ENCODE assay signal across 10 cellular contexts in the genomic region with DNA sequence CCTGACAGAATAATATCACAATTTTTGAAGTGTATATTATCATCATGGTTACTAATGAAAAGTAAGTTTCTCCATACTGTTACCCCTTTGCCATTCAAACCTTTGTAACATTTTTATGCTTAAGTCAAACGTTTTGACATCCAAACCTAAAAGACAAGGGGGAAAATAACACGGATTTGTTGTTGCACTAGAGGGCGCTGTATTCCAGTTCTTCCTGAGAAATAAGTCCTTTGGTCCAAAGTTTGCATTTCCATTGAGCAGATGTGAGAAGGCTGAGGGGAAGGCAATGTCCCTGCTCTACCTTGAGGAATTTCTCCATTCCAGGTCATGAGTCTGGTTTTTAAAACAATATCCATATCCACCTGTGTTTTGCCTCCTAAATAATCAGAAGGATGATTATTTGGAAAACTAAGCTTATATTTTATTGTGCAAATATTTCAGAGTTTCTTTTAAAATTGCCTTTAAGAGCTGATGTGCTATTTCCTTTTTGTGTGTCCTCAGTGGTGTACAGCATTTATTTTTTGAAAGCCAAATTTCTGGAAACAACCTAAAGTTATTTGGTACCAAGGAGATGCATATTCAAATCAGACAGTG. TPM values are rescaled to one million over a fixed set of nuclear protein-coding genes. Genes with fewer than 3 reads are reported as not detected.
A peak's percentile ranks its signal among the peaks of the same experiment; 100 is the strongest.
DNase-seq lines count a peak whose midpoint lies in the region; ATAC-seq and TF ChIP-seq lines count a peak whose summit lies in the region.
"Had no signal": no experiment of that assay in that cellular context is flagged by ENCODE, and none has a peak within 500 bp of the region (broad histone marks: within the 10 kb centered on the region; RNA-seq: fewer than 3 reads in every experiment).

No MANE protein-coding gene starts in this region.

- H3F3A ChIP-seq in Loucy (ENCODE audit: low read depth): no peaks in the 10 kb centered on the region

- intact Hi-C loops in Right ventricle myocardium inferior (cut with DNase I) (loop anchor here (2.0 to 5.0 kb wide), 2 partner anchors 118 to 267 kb away; no protein-coding TSS in a partner anchor), cardiac septum (cut with DNase I) (loop anchor here (2.0 to 5.0 kb wide), 4 partner anchors 114 to 267 kb away; no protein-coding TSS in a partner anchor), left colon (cut with DNase I, micrococcal nuclease) (loop anchor here in 1 of 2 donors (5.0 to 10.0 kb wide), 2 partner anchors 137 to 230 kb away; no protein-coding TSS in a partner anchor)

- ATAC-seq in Right ventricle myocardium inferior (peak; percentile 50), left colon (peak; percentile 63), HG03378 (IDR thresholded peaks at IDR 0.05; ENCODE audit: unreplicated experiment) (no peak)

- no peaks in the 10 kb centered on the region for H3K36me3 Mint-ChIP-seq in type B pancreatic cell

- H3K4me1 Mint-ChIP-seq in type B pancreatic cell (ENCODE audit: unreplicated experiment): peaks cover 13% of the 10 kb centered on the region
- H3K4me1 Mint-ChIP-seq: central memory CD8-positive, alpha-beta T cell had no signal

- H3K9ac ChIP-seq in Loucy (ENCODE audit: low read depth, low read length, poor library complexity, severe bottlenecking): no peak overlapping the region

- peaks cover 6% of the 10 kb centered on the region for H3K27me3 ChIP-seq in Loucy (ENCODE audit: insufficient read depth, low read length, poor library complexity, severe bottlenecking)

- no peak overlapping the region for H3K4me2 ChIP-seq in Loucy (ENCODE audit: low read depth, low read length, poor library complexity, severe bottlenecking)

- H3K4me3 ChIP-seq in Loucy (ENCODE audit: low read length, poor library complexity, severe bottlenecking): no peak overlapping the region
- H3K4me3 ChIP-seq in choroid plexus epithelial cell (ENCODE audit: low read depth, low read length): no peak overlapping the region

- peaks cover 18% of the 10 kb centered on the region for H3K27me3 Mint-ChIP-seq in type B pancreatic cell

- no peak overlapping the region for H3K4me3 Mint-ChIP-seq in type B pancreatic cell
- H3K4me3 Mint-ChIP-seq: central memory CD8-positive, alpha-beta T cell had no signal

- H3K27ac Mint-ChIP-seq in type B pancreatic cell: no peak overlapping the region

- H3K9me3 ChIP-seq in Loucy (ENCODE audit: insufficient read depth, low read depth, low read length): no peaks in the 10 kb centered on the region

- DNase-seq in Right ventricle myocardium inferior (ENCODE audit: missing footprints): no peak
- DNase-seq in cardiac septum (ENCODE audit: low spot score): no peak
- DNase-seq in RKO (ENCODE audit: low spot score): peak; percentile 82
- peak; percentile 95 for DNase-seq in choroid plexus epithelial cell (ENCODE audit: low read depth)
- peak; percentile 34 to 51 for DNase-seq in left colon
- no peak for DNase-seq in type B pancreatic cell (ENCODE audit: extremely low spot score, unreplicated experiment)

- H3K36me3 ChIP-seq in Loucy (ENCODE audit: insufficient read depth, low read length): no peaks in the 10 kb centered on the region

- TF ChIP-seq CTCF in Loucy (conservative IDR thresholded peaks at IDR 0.05; ENCODE audit: low read length) (peak; percentile 88), choroid plexus epithelial cell (conservative IDR thresholded peaks at IDR 0.05; ENCODE audit: low read depth, low read length) (peak; percentile 82), type B pancreatic cell (conservative IDR thresholded peaks at IDR 0.05) (peak; percentile 91)

- no peaks in the 10 kb centered on the region for H3K9me2 ChIP-seq in Loucy (replicated peaks; ENCODE audit: low read depth, low read length)

- H3K79me2 ChIP-seq in Loucy (ENCODE audit: insufficient read depth, low read length): no peaks in the 10 kb centered on the region

- no peak overlapping the region for H2AFZ ChIP-seq in Loucy (ENCODE audit: low read length)

- H3K4me1 ChIP-seq in Loucy (ENCODE audit: insufficient read depth, low read length, poor library complexity, severe bottlenecking): no peaks in the 10 kb centered on the region

- no peaks in the 10 kb centered on the region for H4K20me1 ChIP-seq in Loucy (ENCODE audit: insufficient read depth, low read length, poor library complexity, severe bottlenecking)

- H3K9me3 Mint-ChIP-seq in type B pancreatic cell: no peaks in the 10 kb centered on the region
- H3K9me3 Mint-ChIP-seq: central memory CD8-positive, alpha-beta T cell had no signal

RNA-seq across cellular contexts. Expression of gene LECT2, which starts 9.7 kb away (rescaled TPM):
- total RNA-seq in Right ventricle myocardium inferior (not detected), cardiac septum (not detected), left colon (not detected), type B pancreatic cell (ENCODE audit: low replicate concordance) (not detected in 2 replicates)
- total RNA-seq: subcutaneous adipose tissue had no signal

RNA-seq across cellular contexts. Expression of gene IL9, which starts 49.4 kb away (rescaled TPM):
- total RNA-seq in Right ventricle myocardium inferior (not detected), cardiac septum (not detected), left colon (not detected), type B pancreatic cell (ENCODE audit: low replicate concordance) (not detected in 2 replicates)
- total RNA-seq: subcutaneous adipose tissue had no signal

Comparison
In these comparisons a context has a peak if more than half of its experiments do, and no peak if none do; other contexts are left out.
1. DNase-seq: peak in RKO (single experiment), choroid plexus epithelial cell (single experiment) and left colon (2 of 2); none in Right ventricle myocardium inferior (single experiment), cardiac septum (single experiment) and type B pancreatic cell (single experiment).
2. Peak in every context shown above with its lines, with median percentiles within 50 percentile points of each other: CTCF ChIP-seq.